Comparison of ENCODE assay signal across 8 cellular contexts in genomic region chr11:18203723-18204122, GRCh38. TPM values are rescaled to one million over a fixed set of nuclear protein-coding genes. Genes with fewer than 3 reads are reported as not detected.
DNase-seq lines count a peak whose midpoint lies in the region; ATAC-seq and TF ChIP-seq lines count a peak whose summit lies in the region.

No MANE protein-coding gene starts in this region.

- H2BK5ac ChIP-seq in IMR-90 (ENCODE audit: low read depth, low read length, poor library complexity, severe bottlenecking), result no peak overlapping the region

- H3K9ac ChIP-seq in IMR-90 (ENCODE audit: low read depth, low read length), result no peak overlapping the region
- H3K9ac ChIP-seq in liver (ENCODE audit: low read depth in 1 of 2, low read length in 2 of 2), result no peak overlapping the region

- H3K4me3 ChIP-seq in GM12864 (ENCODE audit: low read depth, low read length) (no peak overlapping the region), IMR-90 (ENCODE audit: insufficient read depth, low read depth, low read length) (no peak overlapping the region), liver (ENCODE audit: low read depth in 1 of 3, low read length in 3 of 3) (no peak overlapping the region)

- peak; percentile 42; the same call in 1 of the 2 replicates for TF ChIP-seq RAD21 in IMR-90 (IDR thresholded peaks at IDR 0.05; ENCODE audit: low read length)
- TF ChIP-seq RAD21 in liver (IDR thresholded peaks at IDR 0.05), result peak; percentile 6 to 64

- H3K27me3 ChIP-seq in IMR-90 (ENCODE audit: control insufficient read depth, insufficient read depth, low read length) (peaks cover 3% of the 10 kb centered on the region), liver (ENCODE audit: control insufficient read depth in 4 of 4, insufficient read depth in 4 of 4, low read length in 3 of 4) (no peaks in the 10 kb centered on the region)

- no peak overlapping the region for H4K91ac ChIP-seq in IMR-90 (ENCODE audit: insufficient read depth, low read depth, low read length)

- intact Hi-C loops in IMR-90 (cut with micrococcal nuclease), result loop anchor here (1.0 to 5.0 kb wide), 2 partner anchors 88 to 211 kb away; no protein-coding TSS in a partner anchor
- intact Hi-C loops in activated CD8-positive, alpha-beta T cell treated with anti-CD3 and anti-CD28 coated beads for 36 hours (cut with micrococcal nuclease), result loop anchor here (2.0 kb wide), 1 partner anchor 87 kb away; no protein-coding TSS in a partner anchor

- peak; percentile 73 for TF ChIP-seq CTCF in GM12864 (IDR thresholded peaks at IDR 0.05; ENCODE audit: low read depth, low read length, missing control alignments)
- TF ChIP-seq CTCF in IMR-90 (conservative IDR thresholded peaks at IDR 0.05; ENCODE audit: low read depth, low read length), result peak; percentile 45
- peak; percentile 60 for TF ChIP-seq CTCF in activated CD8-positive, alpha-beta T cell treated with anti-CD3 and anti-CD28 coated beads for 36 hours (IDR thresholded peaks at IDR 0.05)
- TF ChIP-seq CTCF in liver (IDR thresholded peaks at IDR 0.05; ENCODE audit: low read depth, low read length, missing input control), result peak; percentile 12

- no peaks in the 10 kb centered on the region for H3K79me1 ChIP-seq in IMR-90 (ENCODE audit: low read depth in 1 of 2, low read length in 2 of 2)

- no peak overlapping the region for H3K4ac ChIP-seq in IMR-90 (ENCODE audit: low read depth, low read length)

- no peak overlapping the region for H4K5ac ChIP-seq in IMR-90 (ENCODE audit: low read depth, low read length)

- H4K8ac ChIP-seq in IMR-90 (ENCODE audit: low read depth in 2 of 2, low read length in 2 of 2), result no peak overlapping the region

- no peak overlapping the region for H2BK120ac ChIP-seq in IMR-90 (ENCODE audit: low read depth, low read length)

- 0% methylated on average over 1 of the region's 6 CpGs; no CpG with 5 or more reads in 1 of the 2 experiments for WGBS in IMR-90 (ENCODE audit: extremely low coverage in 2 of 2, insufficient read length in 1 of 2), 2 experiments
- 58% methylated on average over 6 of the region's 6 CpGs for WGBS in liver

- H3K4me1 Mint-ChIP-seq in activated CD8-positive, alpha-beta T cell treated with anti-CD3 and anti-CD28 coated beads for 36 hours (ENCODE audit: low read depth), result no peaks in the 10 kb centered on the region
- no peaks in the 10 kb centered on the region for H3K4me1 Mint-ChIP-seq in naive thymus-derived CD8-positive, alpha-beta T cell

- no peak overlapping the region for H2BK20ac ChIP-seq in IMR-90 (ENCODE audit: low read depth, low read length)

- in situ Hi-C loops in IMR-90 (cut with MboI; ENCODE audit: low sequenced_read_pairs), result no loop called here

- ATAC-seq in IMR-90 (ENCODE audit: low read depth) (peak; percentile 69), GM21786 (IDR thresholded peaks at IDR 0.05; ENCODE audit: unreplicated experiment) (no peak)
- peak; percentile 77 for ATAC-seq in activated CD8-positive, alpha-beta T cell treated with anti-CD3 and anti-CD28 coated beads for 36 hours
- ATAC-seq in naive thymus-derived CD8-positive, alpha-beta T cell, result no peak

- peaks cover 1% of the 10 kb centered on the region for H3K9me3 Mint-ChIP-seq in activated CD8-positive, alpha-beta T cell treated with anti-CD3 and anti-CD28 coated beads for 36 hours
- H3K9me3 Mint-ChIP-seq in naive thymus-derived CD8-positive, alpha-beta T cell, result peaks cover 0 to 10% (median 0%) of the 10 kb centered on the region in 9 donors

- POLR2A ChIA-PET in IMR-90 (lab: Charles Lee; ENCODE audit: unreplicated experiment), result no interaction called here
- POLR2A ChIA-PET in activated CD8-positive, alpha-beta T cell treated with anti-CD3 and anti-CD28 coated beads for 36 hours (lab: Charles Lee), result no interaction called here
- POLR2A ChIA-PET in naive thymus-derived CD8-positive, alpha-beta T cell (lab: Charles Lee), result no interaction called here

- no peak overlapping the region for H3K4me3 Mint-ChIP-seq in activated CD8-positive, alpha-beta T cell treated with anti-CD3 and anti-CD28 coated beads for 36 hours
- no peak overlapping the region for H3K4me3 Mint-ChIP-seq in naive thymus-derived CD8-positive, alpha-beta T cell

- no TSS peak for BruUV-seq in IMR-90 (replicated peaks; lab: Mats Ljungman, UMichigan)

- CTCF ChIA-PET in IMR-90 (lab: Yijun Ruan, JAX), result interaction anchor here (0.7 to 1.2 kb wide), 3 partner anchors 13 to 14 kb away, joined by 3 to 5 read pairs (median 3); no protein-coding TSS in a partner anchor
- CTCF ChIA-PET in activated CD8-positive, alpha-beta T cell treated with anti-CD3 and anti-CD28 coated beads for 36 hours (lab: Charles Lee), result interaction anchor here (0.6 to 2.0 kb wide), 13 partner anchors 9 to 215 kb away, joined by 3 to 41 read pairs (median 4); no protein-coding TSS in a partner anchor

- no peak overlapping the region for H3K56ac ChIP-seq in IMR-90 (ENCODE audit: extremely low read depth, insufficient read depth, low read length)

- H2AFZ ChIP-seq in IMR-90 (replicated peaks; ENCODE audit: low read length, poor library complexity), result peak overlapping the region; percentile 57

- H3K23ac ChIP-seq in IMR-90 (ENCODE audit: low read depth, low read length), result no peak overlapping the region

- H2BK15ac ChIP-seq in IMR-90 (ENCODE audit: low read depth, low read length), result no peak overlapping the region

- H3K27ac Mint-ChIP-seq in activated CD8-positive, alpha-beta T cell treated with anti-CD3 and anti-CD28 coated beads for 36 hours, result no peak overlapping the region
- no peak overlapping the region for H3K27ac Mint-ChIP-seq in naive thymus-derived CD8-positive, alpha-beta T cell

- H3K27ac ChIP-seq in IMR-90 (ENCODE audit: insufficient read depth, low read length), result no peak overlapping the region
- H3K27ac ChIP-seq in liver (ENCODE audit: low read depth in 1 of 2, low read length in 2 of 2), result no peak overlapping the region

- no peaks in the 10 kb centered on the region for H4K20me1 ChIP-seq in IMR-90 (ENCODE audit: insufficient read depth, low read length)

- TF ChIP-seq POLR2A in IMR-90 (IDR thresholded peaks at IDR 0.05; ENCODE audit: low read depth, low read length), result no peak

- no peak overlapping the region for H2AK5ac ChIP-seq in IMR-90 (ENCODE audit: low read depth, low read length)

- H3K18ac ChIP-seq in IMR-90 (ENCODE audit: low read depth, low read length), result no peak overlapping the region

- H2AK9ac ChIP-seq in IMR-90 (replicated peaks; ENCODE audit: low read depth, low read length, poor library complexity), result no peak overlapping the region

- H3K4me2 ChIP-seq in IMR-90 (ENCODE audit: low read depth, low read length), result no peak overlapping the region

- H3K4me1 ChIP-seq in IMR-90 (ENCODE audit: control insufficient read depth, insufficient read depth, low read length) (no peaks in the 10 kb centered on the region), liver (ENCODE audit: control insufficient read depth in 4 of 4, insufficient read depth in 4 of 4, low read length in 3 of 4) (no peaks in the 10 kb centered on the region)

- H3K9me3 ChIP-seq in IMR-90 (ENCODE audit: control insufficient read depth, insufficient read depth, low read length) (no peaks in the 10 kb centered on the region), liver (ENCODE audit: control insufficient read depth in 4 of 4, low read length in 3 of 4) (no peaks in the 10 kb centered on the region)

- peaks cover 36% of the 10 kb centered on the region for H3K27me3 Mint-ChIP-seq in activated CD8-positive, alpha-beta T cell treated with anti-CD3 and anti-CD28 coated beads for 36 hours
- peaks cover 24 to 86% (median 49%) of the 10 kb centered on the region in 5 donors for H3K27me3 Mint-ChIP-seq in naive thymus-derived CD8-positive, alpha-beta T cell

- no peaks in the 10 kb centered on the region for H3K36me3 Mint-ChIP-seq in activated CD8-positive, alpha-beta T cell treated with anti-CD3 and anti-CD28 coated beads for 36 hours (ENCODE audit: low read depth)
- peaks cover 0 to 5% (median 0%) of the 10 kb centered on the region in 3 donors for H3K36me3 Mint-ChIP-seq in naive thymus-derived CD8-positive, alpha-beta T cell

- no peak for DNase-seq in GM12864 (ENCODE audit: low read depth)
- DNase-seq in IMR-90, result peak; percentile 14
- peak; percentile 22 for DNase-seq in activated CD8-positive, alpha-beta T cell treated with anti-CD3 and anti-CD28 coated beads for 36 hours
- no peak for DNase-seq in putamen (ENCODE audit: low spot score)
- DNase-seq in activated CD4-positive, alpha-beta T cell treated with anti-CD3 and anti-CD28 coated beads for 1 hour, result no peak
- no peak for DNase-seq in naive thymus-derived CD8-positive, alpha-beta T cell

- no peak overlapping the region for H3K14ac ChIP-seq in IMR-90 (replicated peaks; ENCODE audit: low read depth, low read length)

- no peaks in the 10 kb centered on the region for H3K36me3 ChIP-seq in IMR-90 (ENCODE audit: control insufficient read depth, insufficient read depth, low read length)
- no peaks in the 10 kb centered on the region for H3K36me3 ChIP-seq in liver (ENCODE audit: control insufficient read depth in 4 of 4, insufficient read depth in 3 of 4, low read depth in 1 of 4, low read length in 3 of 4)

- dilution Hi-C loops in IMR-90 (cut with HindIII; ENCODE audit: low sequenced_read_pairs, unreplicated experiment), result no loop called here

- no peaks in the 10 kb centered on the region for H3K9me1 ChIP-seq in IMR-90 (ENCODE audit: insufficient read depth, low read length)

RNA-seq across cellular contexts. Expression of gene MRGPRX4, which starts 31.1 kb away (rescaled TPM):
- under 0.01 TPM in 1 of 2 replicates, not detected in the other for total RNA-seq in IMR-90 (2012; rRNA removed)
- 0.05 TPM in 1 of 2 replicates, not detected in the other for polyA plus RNA-seq in IMR-90 (2012; rRNA removed)
- polyA plus RNA-seq in IMR-90 (2012; cell fraction: cytosol; rRNA removed), result 0.05 TPM in 1 of 2 replicates, not detected in the other
- polyA plus RNA-seq in IMR-90 (2012; cell fraction: nucleus; rRNA removed; ENCODE audit: low replicate concordance), result 0.04 TPM in 1 of 2 replicates, not detected in the other
- not detected for total RNA-seq in activated CD8-positive, alpha-beta T cell treated with anti-CD3 and anti-CD28 coated beads for 36 hours
- not detected for total RNA-seq in liver
- not detected for polyA plus RNA-seq in liver
- not detected for total RNA-seq in naive thymus-derived CD8-positive, alpha-beta T cell
- polyA plus RNA-seq in naive thymus-derived CD8-positive, alpha-beta T cell, result not detected

RNA-seq across cellular contexts. Expression of gene SAA4, which starts 32.9 kb away (rescaled TPM):
- total RNA-seq in IMR-90 (2012; rRNA removed) (not detected in 2 replicates), liver (100 to 1,000 TPM in 1 of 2 donors, 10 to 100 TPM in 1; 84.9 to 792 TPM)
- polyA plus RNA-seq in IMR-90 (2012; rRNA removed) (not detected in 2 replicates), liver (1,000 to 10,000 TPM; 1,462 to 4,017 TPM)
- polyA plus RNA-seq in IMR-90 (2012; cell fraction: cytosol; rRNA removed), result not detected in 2 replicates
- polyA plus RNA-seq in IMR-90 (2012; cell fraction: nucleus; rRNA removed; ENCODE audit: low replicate concordance), result not detected in 2 replicates
- total RNA-seq in activated CD8-positive, alpha-beta T cell treated with anti-CD3 and anti-CD28 coated beads for 36 hours, result not detected
- not detected for total RNA-seq in naive thymus-derived CD8-positive, alpha-beta T cell
- not detected for polyA plus RNA-seq in naive thymus-derived CD8-positive, alpha-beta T cell

RNA-seq across cellular contexts. Expression of gene SAA2, which starts 44.7 kb away (rescaled TPM):
- total RNA-seq in IMR-90 (2012; rRNA removed) (not detected in 2 replicates), liver (over 10,000 TPM in 1 of 2 donors, 1 to 10 TPM in 1; 6.4 to 27,037 TPM)
- polyA plus RNA-seq in IMR-90 (2012; rRNA removed) (not detected in 2 replicates), liver (over 10,000 TPM; 14,460 to 26,704 TPM)
- polyA plus RNA-seq in IMR-90 (2012; cell fraction: cytosol; rRNA removed), result not detected in 2 replicates
- not detected in 2 replicates for polyA plus RNA-seq in IMR-90 (2012; cell fraction: nucleus; rRNA removed; ENCODE audit: low replicate concordance)
- not detected for total RNA-seq in activated CD8-positive, alpha-beta T cell treated with anti-CD3 and anti-CD28 coated beads for 36 hours
- total RNA-seq in naive thymus-derived CD8-positive, alpha-beta T cell, result not detected
- not detected for polyA plus RNA-seq in naive thymus-derived CD8-positive, alpha-beta T cell

Comparison
In these comparisons a context has a peak if more than half of its experiments do, and no peak if none do; other contexts are left out.
1. DNase-seq: peak in IMR-90 (single experiment) and activated CD8-positive, alpha-beta T cell treated with anti-CD3 and anti-CD28 coated beads for 36 hours (single experiment); none in GM12864 (single experiment), putamen (single experiment), activated CD4-positive, alpha-beta T cell treated with anti-CD3 and anti-CD28 coated beads for 1 hour (single experiment) and naive thymus-derived CD8-positive, alpha-beta T cell (0 of 10).
2. CTCF ChIP-seq: peak in every context shown above with its lines; median percentile 73 in GM12864; 60 in activated CD8-positive, alpha-beta T cell treated with anti-CD3 and anti-CD28 coated beads for 36 hours; 45 in IMR-90; 12 in liver.
3. ATAC-seq: peak in IMR-90 (single experiment) and activated CD8-positive, alpha-beta T cell treated with anti-CD3 and anti-CD28 coated beads for 36 hours (single experiment); none in GM21786 (single experiment) and naive thymus-derived CD8-positive, alpha-beta T cell (0 of 2).
4. RNA of gene SAA4, which starts 32.9 kb away (total RNA-seq): 84.9 to 792 TPM in liver; not detected in naive thymus-derived CD8-positive, alpha-beta T cell, not detected in IMR-90 and not detected in activated CD8-positive, alpha-beta T cell treated with anti-CD3 and anti-CD28 coated beads for 36 hours; every median in the first group is over 10 times any median in the second.